In genomic region chr13:87080100-87080779, GRCh38 we compare ENCODE assay signal across 26 cellular contexts.
"Had no signal": no experiment of that assay in that cellular context is flagged by ENCODE, and none has a peak within 500 bp of the region (broad histone marks: within the 10 kb centered on the region; RNA-seq: fewer than 3 reads in every experiment).

No MANE protein-coding gene starts in this region.

- H3K79me2 ChIP-seq: hepatocyte had no signal

- H3K36me3 ChIP-seq: ascending aorta, gastrocnemius medialis, pancreas, stomach, thyroid gland had no signal

- H3K4me1 ChIP-seq: ascending aorta, gastrocnemius medialis, pancreas, psoas muscle, stomach, thyroid gland had no signal

- H3K4me3 ChIP-seq: ascending aorta, coronary artery, gastrocnemius medialis, hepatocyte, pancreas, psoas muscle, stomach, thyroid gland had no signal

- ATAC-seq: effector memory CD8-positive, alpha-beta T cell; gastrocnemius medialis; left colon; naive thymus-derived CD4-positive, alpha-beta T cell; pancreas; psoas muscle; stimulated activated effector memory CD8-positive, alpha-beta T cell treated with anti-CD3 and anti-CD28 coated beads, Interleukin-12 subunit alpha, Interleukin-12 subunit beta, amount 100 ng/mL, for 72 hours had no signal

- H3K9me3 ChIP-seq: ascending aorta, gastrocnemius medialis, pancreas, psoas muscle, thyroid gland had no signal

- DNase-seq: activated CD4-positive, alpha-beta T cell treated with anti-CD3 and anti-CD28 coated beads for 48 hours; activated CD4-positive, alpha-beta T cell treated with anti-CD3 and anti-CD28 coated beads, Interleukin-2, amount 50 U/mL, for 48 hours; activated CD8-positive, alpha-beta memory T cell treated with anti-CD3 and anti-CD28 coated beads for 24 hours; activated effector memory CD4-positive, alpha-beta T cell treated with anti-CD3 and anti-CD28 coated beads, Interleukin-2, amount 50 U/mL, for 16 hours; activated naive CD4-positive, alpha-beta T cell treated with anti-CD3 and anti-CD28 coated beads for 36 hours; activated naive CD8-positive, alpha-beta T cell treated with anti-CD3 and anti-CD28 coated beads, Interleukin-2, amount 10 ng/mL, durations not matched to agents 7 days and 5 days; effector memory CD8-positive, alpha-beta T cell; erythroblast; gastrocnemius medialis; glutamatergic neuron; islet precursor cell; left colon; midbrain; naive thymus-derived CD4-positive, alpha-beta T cell; nucleus accumbens; psoas muscle; stimulated activated CD4-positive, alpha-beta T cell treated with anti-CD3 and anti-CD28 coated beads, Interleukin-4, amount 100 ng/mL, for 24 hours; stomach; T-helper 1 cell; thyroid gland had no signal

- FAIRE-seq: pancreas had no signal

- H2AFZ ChIP-seq: hepatocyte had no signal

- H3K27ac ChIP-seq: ascending aorta, coronary artery, gastrocnemius medialis, hepatocyte, pancreas, psoas muscle, stomach, thyroid gland, VCaP had no signal

- H3K27me3 ChIP-seq: ascending aorta, gastrocnemius medialis, hepatocyte, pancreas, stomach, thyroid gland had no signal

- H3K4me2 ChIP-seq: hepatocyte had no signal
